28 cellular contexts compared by ENCODE assay signal in genomic region chr1:9723926-9724325, GRCh38.
DNase-seq lines count a peak whose midpoint lies in the region; ATAC-seq and TF ChIP-seq lines count a peak whose summit lies in the region.
"Had no signal": no experiment of that assay in that cellular context is flagged by ENCODE, and none has a peak within 500 bp of the region (broad histone marks: within the 10 kb centered on the region; RNA-seq: fewer than 3 reads in every experiment).

No MANE protein-coding gene starts in this region.

- no peak for ATAC-seq in CD8-positive, alpha-beta T cell
- ATAC-seq in naive thymus-derived CD8-positive, alpha-beta T cell: no peak
- no peak for ATAC-seq in GM18519 (IDR thresholded peaks at IDR 0.05; ENCODE audit: low FRiP score, unreplicated experiment)
- no peak for ATAC-seq in HG03521 (IDR thresholded peaks at IDR 0.05; ENCODE audit: unreplicated experiment)
- ATAC-seq: esophagus mucosa; stimulated activated naive CD8-positive, alpha-beta T cell treated with anti-CD3 and anti-CD28 coated beads, Interleukin-15, amount 100 ng/mL, for 72 hours had no signal

- peaks cover 82% of the 10 kb centered on the region for H3K4me1 ChIP-seq in CD8-positive, alpha-beta T cell (ENCODE audit: insufficient read depth, low read length)

- H3K27ac Mint-ChIP-seq in T-helper 1 cell treated with Interleukin-12 subunit alpha and Interleukin-12 subunit beta and Interleukin-4 antibody, amounts not matched to agents 30 μg/mL and 1 μg/mL, for 36 hours: peak overlapping the region; percentile 72
- H3K27ac Mint-ChIP-seq in CD8-positive, alpha-beta T cell: peak overlapping the region; percentile 60
- peak overlapping the region; percentile 55 for H3K27ac Mint-ChIP-seq in activated T-helper 1 cell treated with anti-CD3 and anti-CD28 coated beads, Interleukin-12 subunit alpha, Interleukin-12 subunit beta, Interleukin-2, Interleukin-4 antibody, amounts not matched to agents 30 ng/mL and 10 ng/mL and 1 ng/mL, durations not matched to agents 14 hours and 24 hours and 36 hours
- H3K27ac Mint-ChIP-seq in naive thymus-derived CD8-positive, alpha-beta T cell: peak overlapping the region in 9 of 10 donors; percentile 46 to 88 (median 78)
- H3K27ac Mint-ChIP-seq: endodermal cell had no signal

- no peak for TF ChIP-seq CTCF in CD8-positive, alpha-beta T cell (IDR thresholded peaks at IDR 0.05)

- H3K4me3 Mint-ChIP-seq in T-helper 1 cell treated with Interleukin-12 subunit alpha and Interleukin-12 subunit beta and Interleukin-4 antibody, amounts not matched to agents 30 μg/mL and 1 μg/mL, for 36 hours: no peak overlapping the region
- H3K4me3 Mint-ChIP-seq in CD8-positive, alpha-beta T cell: no peak overlapping the region
- no peak overlapping the region for H3K4me3 Mint-ChIP-seq in activated T-helper 1 cell treated with anti-CD3 and anti-CD28 coated beads, Interleukin-12 subunit alpha, Interleukin-12 subunit beta, Interleukin-2, Interleukin-4 antibody, amounts not matched to agents 30 ng/mL and 10 ng/mL and 1 ng/mL, durations not matched to agents 14 hours and 24 hours and 36 hours
- peak overlapping the region in 5 of 10 donors; percentile 30 to 77 (median 59) for H3K4me3 Mint-ChIP-seq in naive thymus-derived CD8-positive, alpha-beta T cell
- H3K4me3 Mint-ChIP-seq: endodermal cell had no signal

- peaks cover 72% of the 10 kb centered on the region for H3K36me3 ChIP-seq in CD8-positive, alpha-beta T cell (ENCODE audit: insufficient read depth, low read length)

- DNase-seq in T-helper 1 cell (no peak), NCI-H510A treated with DMSO at 0.1 percent for 48 hours (lab: John Stamatoyannopoulos, UW) (no peak)
- no peak for DNase-seq in CD8-positive, alpha-beta T cell
- no peak for DNase-seq in activated T-helper 1 cell treated with anti-CD3 and anti-CD28 coated beads, Interleukin-12 subunit alpha, Interleukin-12 subunit beta, Interleukin-2, Interleukin-4 antibody, amounts not matched to agents 30 ng/mL and 10 ng/mL and 1 ng/mL, durations not matched to agents 14 hours and 24 hours and 36 hours (ENCODE audit: low spot score)
- peak in 1 of 10 donors; percentile 42 for DNase-seq in naive thymus-derived CD8-positive, alpha-beta T cell
- DNase-seq: activated CD4-positive, alpha-beta T cell treated with anti-CD3 and anti-CD28 coated beads, Interleukin-2, amount 50 U/mL, for 1 hour; activated gamma-delta T cell; adrenal gland; central memory CD4-positive, alpha-beta T cell; cortex of kidney; endodermal cell; glutamatergic neuron; Karpas-422; mesenchymal stem cell; NCI-H1417; NCI-H2029; NCI-H526; PC-3; Right ventricle myocardium superior; stimulated activated CD4-positive, alpha-beta T cell treated with anti-CD3 and anti-CD28 coated beads, Interleukin-1b, Interleukin-23, amount 100 ng/mL, for 48 hours; stimulated activated naive CD8-positive, alpha-beta T cell treated with anti-CD3 and anti-CD28 coated beads, Interleukin-15, amount 100 ng/mL, for 72 hours; T-helper 9 cell; WERI-Rb-1 had no signal

- peaks cover 44% of the 10 kb centered on the region for H3K4me1 Mint-ChIP-seq in T-helper 1 cell treated with Interleukin-12 subunit alpha and Interleukin-12 subunit beta and Interleukin-4 antibody, amounts not matched to agents 30 μg/mL and 1 μg/mL, for 36 hours (ENCODE audit: low read depth)
- H3K4me1 Mint-ChIP-seq in CD8-positive, alpha-beta T cell (ENCODE audit: low read depth): peaks cover 72% of the 10 kb centered on the region
- peaks cover 32% of the 10 kb centered on the region for H3K4me1 Mint-ChIP-seq in activated T-helper 1 cell treated with anti-CD3 and anti-CD28 coated beads, Interleukin-12 subunit alpha, Interleukin-12 subunit beta, Interleukin-2, Interleukin-4 antibody, amounts not matched to agents 30 ng/mL and 10 ng/mL and 1 ng/mL, durations not matched to agents 14 hours and 24 hours and 36 hours (ENCODE audit: low read depth)
- H3K4me1 Mint-ChIP-seq in naive thymus-derived CD8-positive, alpha-beta T cell: peaks cover 24 to 89% (median 73%) of the 10 kb centered on the region in 4 donors
- H3K4me1 Mint-ChIP-seq: endodermal cell had no signal

- intact Hi-C loops in CD8-positive, alpha-beta T cell (cut with DNase I, micrococcal nuclease): loop anchor here in 1 of 2 experiments (2.0 kb wide), 1 partner anchor 143 kb away; no protein-coding TSS in a partner anchor
- intact Hi-C loops in activated T-helper 1 cell treated with anti-CD3 and anti-CD28 coated beads, Interleukin-12 subunit alpha, Interleukin-12 subunit beta, Interleukin-2, Interleukin-4 antibody, amounts not matched to agents 30 ng/mL and 10 ng/mL and 1 ng/mL, durations not matched to agents 14 hours and 24 hours and 36 hours (cut with micrococcal nuclease): no loop called here

- no peaks in the 10 kb centered on the region for H3K27me3 Mint-ChIP-seq in T-helper 1 cell treated with Interleukin-12 subunit alpha and Interleukin-12 subunit beta and Interleukin-4 antibody, amounts not matched to agents 30 μg/mL and 1 μg/mL, for 36 hours (ENCODE audit: low read depth)
- H3K27me3 Mint-ChIP-seq in CD8-positive, alpha-beta T cell (ENCODE audit: low read depth): no peaks in the 10 kb centered on the region
- no peaks in the 10 kb centered on the region for H3K27me3 Mint-ChIP-seq in activated T-helper 1 cell treated with anti-CD3 and anti-CD28 coated beads, Interleukin-12 subunit alpha, Interleukin-12 subunit beta, Interleukin-2, Interleukin-4 antibody, amounts not matched to agents 30 ng/mL and 10 ng/mL and 1 ng/mL, durations not matched to agents 14 hours and 24 hours and 36 hours (ENCODE audit: insufficient read depth)
- H3K27me3 Mint-ChIP-seq in naive thymus-derived CD8-positive, alpha-beta T cell: no peaks in the 10 kb centered on the region
- H3K27me3 Mint-ChIP-seq: stimulated activated naive CD8-positive, alpha-beta T cell treated with anti-CD3 and anti-CD28 coated beads, Interleukin-15, amount 100 ng/mL, for 72 hours had no signal

- no peaks in the 10 kb centered on the region for H3K27me3 ChIP-seq in CD8-positive, alpha-beta T cell (ENCODE audit: insufficient read depth, low read length)
- H3K27me3 ChIP-seq: adrenal gland had no signal

- CTCF ChIA-PET in CD8-positive, alpha-beta T cell (lab: Charles Lee): interaction anchor here (0.6 to 25.4 kb wide), 6 partner anchors 21 to 142 kb away, joined by 3 to 319 read pairs (median 4); no protein-coding TSS in a partner anchor

- no peaks in the 10 kb centered on the region for H3K9me3 Mint-ChIP-seq in T-helper 1 cell treated with Interleukin-12 subunit alpha and Interleukin-12 subunit beta and Interleukin-4 antibody, amounts not matched to agents 30 μg/mL and 1 μg/mL, for 36 hours
- H3K9me3 Mint-ChIP-seq in CD8-positive, alpha-beta T cell: no peaks in the 10 kb centered on the region
- no peaks in the 10 kb centered on the region for H3K9me3 Mint-ChIP-seq in activated T-helper 1 cell treated with anti-CD3 and anti-CD28 coated beads, Interleukin-12 subunit alpha, Interleukin-12 subunit beta, Interleukin-2, Interleukin-4 antibody, amounts not matched to agents 30 ng/mL and 10 ng/mL and 1 ng/mL, durations not matched to agents 14 hours and 24 hours and 36 hours
- H3K9me3 Mint-ChIP-seq in naive thymus-derived CD8-positive, alpha-beta T cell: no peaks in the 10 kb centered on the region

- H3K9me3 ChIP-seq in CD8-positive, alpha-beta T cell (ENCODE audit: low read length): no peaks in the 10 kb centered on the region
- H3K9me3 ChIP-seq: adrenal gland had no signal

- H3K4me3 ChIP-seq in CD8-positive, alpha-beta T cell (ENCODE audit: low read depth, low read length): no peak overlapping the region
- H3K4me3 ChIP-seq: adrenal gland had no signal

- POLR2A ChIA-PET in CD8-positive, alpha-beta T cell (lab: Charles Lee): interaction anchor here (0.9 to 1.2 kb wide), 3 partner anchors 9 to 95 kb away, joined by 3 to 6 read pairs (median 5); partner anchors contain the start of gene PIK3CD
- POLR2A ChIA-PET in naive thymus-derived CD8-positive, alpha-beta T cell (lab: Charles Lee): interaction anchor here (0.6 to 38.5 kb wide), 6 partner anchors 24 to 365 kb away, joined by 3 to 1258 read pairs (median 10); partner anchors contain the start of gene PIK3CD

- H3K36me3 Mint-ChIP-seq in T-helper 1 cell treated with Interleukin-12 subunit alpha and Interleukin-12 subunit beta and Interleukin-4 antibody, amounts not matched to agents 30 μg/mL and 1 μg/mL, for 36 hours (ENCODE audit: low read depth): peaks cover 75% of the 10 kb centered on the region
- peaks cover 83% of the 10 kb centered on the region for H3K36me3 Mint-ChIP-seq in CD8-positive, alpha-beta T cell
- peaks cover 66% of the 10 kb centered on the region for H3K36me3 Mint-ChIP-seq in activated T-helper 1 cell treated with anti-CD3 and anti-CD28 coated beads, Interleukin-12 subunit alpha, Interleukin-12 subunit beta, Interleukin-2, Interleukin-4 antibody, amounts not matched to agents 30 ng/mL and 10 ng/mL and 1 ng/mL, durations not matched to agents 14 hours and 24 hours and 36 hours (ENCODE audit: low read depth)
- peaks cover 0 to 90% (median 41%) of the 10 kb centered on the region in 3 donors for H3K36me3 Mint-ChIP-seq in naive thymus-derived CD8-positive, alpha-beta T cell

- no peak overlapping the region for H3K27ac ChIP-seq in CD8-positive, alpha-beta T cell (ENCODE audit: low read depth, low read length)
- H3K27ac ChIP-seq: 22Rv1, adrenal gland, WERI-Rb-1 had no signal
